1 cellular context compared by ENCODE assay signal in genomic region chr2:240291940-240292574, GRCh38.
TF ChIP-seq lines count a peak whose summit lies in the region.

No MANE protein-coding gene starts in this region.

TF ChIP-seq in WTC11, 78 proteins besides CTCF, POLR2A, EP300 and RAD21 (continued from another document):
- no peak for TF ChIP-seq ATF6 (CRISPR knock-in tag; IDR thresholded peaks at IDR 0.05)
